ENCODE assay signal across 1 cellular context in genomic region chr14:22871200-22871961, GRCh38.
TF ChIP-seq lines count a peak whose summit lies in the region.

Gene LRP10 (plus strand): TSS chr14:22871740. CDS start chr14:22872304, 564 bp downstream.

TF ChIP-seq in IMR-90, 13 proteins besides CTCF, POLR2A, EP300 and RAD21:
- no peak for TF ChIP-seq FOS (IDR thresholded peaks at IDR 0.05; ENCODE audit: low read depth, low read length)
- no peak for TF ChIP-seq USF2 (IDR thresholded peaks at IDR 0.05; ENCODE audit: low read depth, low read length)
- peak; percentile 28; the same call in 1 of the 2 replicates for TF ChIP-seq MXI1 (IDR thresholded peaks at IDR 0.05; ENCODE audit: borderline replicate concordance, low read depth, low read length)
- no peak for TF ChIP-seq ELK1 (IDR thresholded peaks at IDR 0.05; ENCODE audit: borderline replicate concordance, low read depth, low read length)
